8 cellular contexts compared by ENCODE assay signal in the genomic region with DNA sequence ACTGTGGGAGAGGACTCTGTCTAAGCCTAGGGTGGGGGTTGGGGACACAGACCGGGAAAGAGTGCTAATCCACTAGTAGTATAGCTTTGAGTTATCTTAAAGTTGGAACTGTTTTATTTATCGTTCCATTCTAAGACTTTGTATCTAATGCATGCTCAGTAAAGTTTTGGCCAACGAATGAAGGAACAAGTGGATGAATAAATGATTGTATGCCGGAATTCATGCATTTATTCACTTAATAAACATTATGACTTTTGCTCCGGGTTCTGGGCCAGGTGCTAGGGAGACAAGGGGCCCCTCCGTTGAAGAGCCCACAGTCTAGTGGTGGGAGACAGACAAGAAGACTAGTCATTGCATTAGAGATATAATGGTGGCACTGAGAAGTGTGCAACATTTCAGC. TPM values are rescaled to one million over a fixed set of nuclear protein-coding genes. Genes with fewer than 3 reads are reported as not detected.
DNase-seq lines count a peak whose midpoint lies in the region; ATAC-seq, FAIRE-seq and TF ChIP-seq lines count a peak whose summit lies in the region.

No MANE protein-coding gene starts in this region.

- ATAC-seq in SK-N-SH treated with all-trans-retinoic acid at 6 μM for 48 hours: no peak
- ATAC-seq in activated naive CD4-positive, alpha-beta T cell treated with anti-CD3 and anti-CD28 coated beads, Interleukin-2, amount 50 U/mL, for 72 hours: no peak

- H3K4me2 ChIP-seq in SK-N-SH (peak overlapping the region; percentile 95), keratinocyte (ENCODE audit: control insufficient read depth, extremely low read depth, insufficient read depth, low read depth, low read length) (peak overlapping the region; percentile 93)

- 0 out of 2 replicates have a peak overlapping the region, but pooled peaks have one; percentile 97 for H2AFZ ChIP-seq in SK-N-SH (ENCODE audit: low read depth)
- H2AFZ ChIP-seq in keratinocyte (ENCODE audit: control insufficient read depth, low read length): no peak overlapping the region

- H3K36me3 ChIP-seq in SK-N-SH (replicated peaks in 1 of 2; ENCODE audit: control insufficient read depth in 1 of 2, insufficient read depth in 2 of 2, low read length in 1 of 2) (peaks cover 3 to 9% of the 10 kb centered on the region in 2 experiments), keratinocyte (ENCODE audit: control insufficient read depth in 2 of 2, extremely low read depth in 1 of 2, insufficient read depth in 2 of 2, low read length in 2 of 2) (no peaks in the 10 kb centered on the region), stomach smooth muscle (ENCODE audit: control insufficient read depth in 2 of 2, insufficient read depth in 2 of 2, low read length in 2 of 2) (no peaks in the 10 kb centered on the region)

- H3K9me3 ChIP-seq in SK-N-SH (no peaks in the 10 kb centered on the region), keratinocyte (ENCODE audit: control insufficient read depth, low read depth, low read length) (no peaks in the 10 kb centered on the region), stomach smooth muscle (ENCODE audit: control insufficient read depth in 2 of 2, low read length in 2 of 2) (no peaks in the 10 kb centered on the region)

- FAIRE-seq in keratinocyte (lab: Jason Lieb, UNC): no peak

- H3K9me2 ChIP-seq in SK-N-SH: no peaks in the 10 kb centered on the region

- CTCF ChIA-PET in SK-N-SH (lab: Yijun Ruan, JAX): interaction anchor here (0.7 to 1.5 kb wide), 4 partner anchors 15 to 309 kb away, joined by 3 to 5 read pairs (median 3); no protein-coding TSS in a partner anchor

- no peak for TF ChIP-seq EP300 in SK-N-SH (IDR thresholded peaks at IDR 0.05; ENCODE audit: borderline replicate concordance in 1 of 2, low read depth in 1 of 2, low read length in 1 of 2)

- H3K79me2 ChIP-seq in SK-N-SH (ENCODE audit: insufficient read depth) (peaks cover 82% of the 10 kb centered on the region), keratinocyte (ENCODE audit: control insufficient read depth, insufficient read depth, low read length) (peaks cover 60% of the 10 kb centered on the region)

- H3K9ac ChIP-seq in SK-N-SH (peak overlapping the region; percentile 92), keratinocyte (ENCODE audit: control insufficient read depth, extremely low read depth, insufficient read depth, low read length) (peak overlapping the region; percentile 82), stomach smooth muscle (ENCODE audit: low read length in 2 of 2) (peak overlapping the region; percentile 86 to 93)

- no peak for TF ChIP-seq CTCF in SK-N-SH (IDR thresholded peaks at IDR 0.05)
- no peak for TF ChIP-seq CTCF in keratinocyte (optimal IDR thresholded peaks at IDR 0.05 in 1 of 3, IDR thresholded peaks at IDR 0.05 in 1 of 3, conservative IDR thresholded peaks at IDR 0.05 in 1 of 3; ENCODE audit: extremely low read depth in 1 of 3, insufficient read depth in 2 of 3, low read length in 3 of 3)

- H3F3A ChIP-seq in SK-N-SH (replicated peaks; ENCODE audit: insufficient read depth): peaks cover 9% of the 10 kb centered on the region

- H3K36me3 Mint-ChIP-seq in activated naive CD4-positive, alpha-beta T cell treated with anti-CD3 and anti-CD28 coated beads, Interleukin-2, amount 50 U/mL, for 72 hours: peaks cover 22 to 33% of the 10 kb centered on the region in 2 donors

- DNase-seq in SK-N-SH: no peak
- no peak for DNase-seq in activated naive CD4-positive, alpha-beta T cell treated with anti-CD3 and anti-CD28 coated beads, Interleukin-2, amount 50 U/mL, for 72 hours (ENCODE audit: low spot score in 2 of 2)
- no peak for DNase-seq in keratinocyte (ENCODE audit: low read depth, low spot score)
- no peak for DNase-seq in NCI-H524 treated with DMSO at 0.1 percent for 48 hours (lab: John Stamatoyannopoulos, UW)
- DNase-seq in cerebellar cortex (ENCODE audit: low spot score): no peak
- DNase-seq in activated CD8-positive, alpha-beta memory T cell treated with anti-CD3 and anti-CD28 coated beads for 24 hours: no peak

- H3K27ac ChIP-seq in SK-N-SH (ENCODE audit: low read depth in 2 of 2, low read length in 1 of 2) (no peak overlapping the region), keratinocyte (ENCODE audit: control insufficient read depth, insufficient read depth, low read length) (peak overlapping the region; percentile 91), stomach smooth muscle (ENCODE audit: low read length) (no peak overlapping the region)

- no peaks in the 10 kb centered on the region for H3K9me1 ChIP-seq in keratinocyte (ENCODE audit: control insufficient read depth, extremely low read depth, insufficient read depth, low read length)

- H3K4me3 ChIP-seq in SK-N-SH (ENCODE audit: low read depth in 2 of 2, low read length in 1 of 2): peak overlapping the region; percentile 83 to 87
- peak overlapping the region; percentile 78 to 99 (median 97) for H3K4me3 ChIP-seq in keratinocyte (ENCODE audit: control insufficient read depth in 2 of 3, extremely low read depth in 1 of 3, insufficient read depth in 2 of 3, low read depth in 1 of 3, low read length in 3 of 3)
- H3K4me3 ChIP-seq in stomach smooth muscle (ENCODE audit: low read length in 2 of 2): peak overlapping the region; percentile 99

- dilution Hi-C loops in keratinocyte (cut with MboI; ENCODE audit: extremely low pct_ligation_motif_present, low sequenced_read_pairs): no loop called here

- H4K20me1 ChIP-seq in SK-N-SH (ENCODE audit: insufficient read depth) (peaks cover 18% of the 10 kb centered on the region), keratinocyte (ENCODE audit: control insufficient read depth, extremely low read depth, insufficient read depth, low read length) (no peaks in the 10 kb centered on the region)

- WGBS in SK-N-SH (ENCODE audit: low lambda C conversion rate): 5% methylated on average over 6 of the region's 6 CpGs

- H3K9me3 Mint-ChIP-seq in activated naive CD4-positive, alpha-beta T cell treated with anti-CD3 and anti-CD28 coated beads, Interleukin-2, amount 50 U/mL, for 72 hours: no peaks in the 10 kb centered on the region

- H3K27ac Mint-ChIP-seq in activated naive CD4-positive, alpha-beta T cell treated with anti-CD3 and anti-CD28 coated beads, Interleukin-2, amount 50 U/mL, for 72 hours: peak overlapping the region; percentile 98 to 100

- peaks cover 7 to 16% of the 10 kb centered on the region in 2 experiments; a peak in 3 of 4 replicates for H3K4me1 ChIP-seq in SK-N-SH (ENCODE audit: control insufficient read depth in 1 of 2, insufficient read depth in 2 of 2, low read depth in 1 of 2, low read length in 1 of 2)
- peaks cover 9% of the 10 kb centered on the region for H3K4me1 ChIP-seq in keratinocyte (ENCODE audit: control insufficient read depth, extremely low read depth, insufficient read depth, low read length)
- peaks cover 22% of the 10 kb centered on the region for H3K4me1 ChIP-seq in stomach smooth muscle (ENCODE audit: control insufficient read depth, insufficient read depth, low read length)

- POLR2A ChIA-PET in SK-N-SH (lab: Yijun Ruan, JAX): interaction anchor here (1.0 to 2.3 kb wide), 2 partner anchors 10 to 183 kb away, joined by 3 to 8 read pairs; a partner anchor contains a TSS

- TF ChIP-seq RAD21 in SK-N-SH (IDR thresholded peaks at IDR 0.05; ENCODE audit: low read length): no peak

- H3K27me3 ChIP-seq in SK-N-SH (ENCODE audit: insufficient read depth) (no peaks in the 10 kb centered on the region), keratinocyte (ENCODE audit: control insufficient read depth, extremely low read depth, insufficient read depth, low read length) (no peaks in the 10 kb centered on the region), stomach smooth muscle (ENCODE audit: control insufficient read depth in 1 of 2, insufficient read depth in 2 of 2, low read length in 2 of 2) (no peaks in the 10 kb centered on the region)

RNA-seq across cellular contexts. Expression of a gene that starts 0.6 kb away (rescaled TPM):
- polyA plus RNA-seq in SK-N-SH (2012; rRNA removed): 49.5 and 67.5 TPM in 2 replicates
- polyA plus RNA-seq in SK-N-SH (2012; cell fraction: cytosol; rRNA removed): 32.6 and 42.7 TPM in 2 replicates
- 43.6 and 87.5 TPM in 2 replicates for polyA plus RNA-seq in SK-N-SH (2012; cell fraction: nucleus; rRNA removed)
- 10 to 100 TPM; 32.2 to 44.6 TPM for total RNA-seq in activated naive CD4-positive, alpha-beta T cell treated with anti-CD3 and anti-CD28 coated beads, Interleukin-2, amount 50 U/mL, for 72 hours
- polyA plus RNA-seq in keratinocyte: 44.0 to 52.4 TPM (median 46.4 TPM) in 3 replicates
- 3.6 TPM for polyA plus RNA-seq in keratinocyte (2011; ENCODE audit: low read depth)
- 19.8 and 22.8 TPM in 2 replicates for polyA plus RNA-seq in keratinocyte (2011; cell fraction: cytosol; rRNA removed)
- 81.8 and 83.5 TPM in 2 replicates for polyA plus RNA-seq in keratinocyte (2011; cell fraction: nucleus; rRNA removed)
- polyA plus RNA-seq in keratinocyte (2012; ENCODE audit: low replicate concordance): 12.6 and 33.2 TPM in 2 replicates
- 44.4 to 70.4 TPM (median 67.2 TPM) in 3 replicates for polyA minus RNA-seq in keratinocyte
- polyA minus RNA-seq in keratinocyte (2011; cell fraction: cytosol; rRNA and poly(A)+ RNA removed): 22.4 TPM
- 33.7 and 51.0 TPM in 2 replicates for polyA minus RNA-seq in keratinocyte (2011; cell fraction: nucleus; rRNA and poly(A)+ RNA removed)

RNA-seq across cellular contexts. Expression of a gene that starts 1.1 kb away (rescaled TPM):
- polyA plus RNA-seq in SK-N-SH (2012; rRNA removed) (3.4 and 4.5 TPM in 2 replicates), keratinocyte (1.4 to 1.7 TPM (median 1.6 TPM) in 3 replicates)
- 2.6 and 2.8 TPM in 2 replicates for polyA plus RNA-seq in SK-N-SH (2012; cell fraction: cytosol; rRNA removed)
- 9.9 and 10.1 TPM in 2 replicates for polyA plus RNA-seq in SK-N-SH (2012; cell fraction: nucleus; rRNA removed)
- 10 to 100 TPM; 14.0 to 21.8 TPM for total RNA-seq in activated naive CD4-positive, alpha-beta T cell treated with anti-CD3 and anti-CD28 coated beads, Interleukin-2, amount 50 U/mL, for 72 hours
- not detected for polyA plus RNA-seq in keratinocyte (2011; ENCODE audit: low read depth)
- polyA plus RNA-seq in keratinocyte (2011; cell fraction: cytosol; rRNA removed): 0.52 and 0.95 TPM in 2 replicates
- 2.6 and 3.9 TPM in 2 replicates for polyA plus RNA-seq in keratinocyte (2011; cell fraction: nucleus; rRNA removed)
- polyA plus RNA-seq in keratinocyte (2012; ENCODE audit: low replicate concordance): 0.45 and 0.77 TPM in 2 replicates
- 4.4 to 4.9 TPM (median 4.6 TPM) in 3 replicates for polyA minus RNA-seq in keratinocyte
- polyA minus RNA-seq in keratinocyte (2011; cell fraction: cytosol; rRNA and poly(A)+ RNA removed): not detected
- 5.1 and 6.1 TPM in 2 replicates for polyA minus RNA-seq in keratinocyte (2011; cell fraction: nucleus; rRNA and poly(A)+ RNA removed)

RNA-seq across cellular contexts. Expression of a gene that starts 51.2 kb away (rescaled TPM):
- not detected in 2 replicates for polyA plus RNA-seq in SK-N-SH (2012; rRNA removed)
- not detected in 2 replicates for polyA plus RNA-seq in SK-N-SH (2012; cell fraction: cytosol; rRNA removed)
- polyA plus RNA-seq in SK-N-SH (2012; cell fraction: nucleus; rRNA removed): not detected in 2 replicates
- not detected for total RNA-seq in activated naive CD4-positive, alpha-beta T cell treated with anti-CD3 and anti-CD28 coated beads, Interleukin-2, amount 50 U/mL, for 72 hours
- polyA plus RNA-seq in keratinocyte: not detected in 3 replicates
- polyA plus RNA-seq in keratinocyte (2011; ENCODE audit: low read depth): not detected
- polyA plus RNA-seq in keratinocyte (2011; cell fraction: cytosol; rRNA removed): not detected in 2 replicates
- polyA plus RNA-seq in keratinocyte (2011; cell fraction: nucleus; rRNA removed): not detected in 2 replicates
- not detected in 2 replicates for polyA plus RNA-seq in keratinocyte (2012; ENCODE audit: low replicate concordance)
- polyA minus RNA-seq in keratinocyte: not detected in 3 replicates
- polyA minus RNA-seq in keratinocyte (2011; cell fraction: cytosol; rRNA and poly(A)+ RNA removed): not detected
- not detected in 2 replicates for polyA minus RNA-seq in keratinocyte (2011; cell fraction: nucleus; rRNA and poly(A)+ RNA removed)
